1 cellular context compared by ENCODE assay signal in the genomic region with DNA sequence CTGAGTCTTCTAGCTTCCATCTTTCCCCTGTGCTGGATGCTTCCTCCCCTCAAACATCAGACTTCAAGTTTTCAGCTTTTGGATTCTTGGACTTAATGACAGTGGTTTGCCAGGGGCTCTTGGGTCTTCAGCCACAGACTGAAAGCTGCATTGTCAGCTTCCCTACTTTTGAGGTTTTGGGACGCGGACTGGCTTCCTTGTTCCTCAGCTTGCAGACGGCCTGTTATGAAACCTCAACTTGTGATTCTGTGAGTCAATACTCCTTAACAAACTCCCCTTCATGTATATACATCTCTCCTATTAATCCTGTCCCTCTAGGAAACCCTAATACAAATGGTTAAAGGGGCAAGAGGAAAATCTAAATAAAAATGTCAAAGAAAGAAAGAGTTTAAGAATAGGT.
TF ChIP-seq lines count a peak whose summit lies in the region.

No MANE protein-coding gene starts in this region.

TF ChIP-seq in GM23338, 12 proteins besides CTCF, POLR2A, EP300 and RAD21 (continued from another document):
- no peak for TF ChIP-seq ZNF462 (CRISPR knock-in tag; IDR thresholded peaks at IDR 0.05)
- no peak for TF ChIP-seq NANOG (IDR thresholded peaks at IDR 0.05; ENCODE audit: borderline replicate concordance)
- TF ChIP-seq EZH2phosphoT487 (IDR thresholded peaks at IDR 0.05; ENCODE audit: unreplicated experiment): no peak
- no peak for TF ChIP-seq REST (IDR thresholded peaks at IDR 0.05; ENCODE audit: unreplicated experiment)
- TF ChIP-seq POLR2AphosphoS5 (IDR thresholded peaks at IDR 0.05; ENCODE audit: low read depth): no peak
- no peak for TF ChIP-seq CREB1 (CRISPR knock-in tag; IDR thresholded peaks at IDR 0.05; ENCODE audit: low read depth)
